In the genomic region with DNA sequence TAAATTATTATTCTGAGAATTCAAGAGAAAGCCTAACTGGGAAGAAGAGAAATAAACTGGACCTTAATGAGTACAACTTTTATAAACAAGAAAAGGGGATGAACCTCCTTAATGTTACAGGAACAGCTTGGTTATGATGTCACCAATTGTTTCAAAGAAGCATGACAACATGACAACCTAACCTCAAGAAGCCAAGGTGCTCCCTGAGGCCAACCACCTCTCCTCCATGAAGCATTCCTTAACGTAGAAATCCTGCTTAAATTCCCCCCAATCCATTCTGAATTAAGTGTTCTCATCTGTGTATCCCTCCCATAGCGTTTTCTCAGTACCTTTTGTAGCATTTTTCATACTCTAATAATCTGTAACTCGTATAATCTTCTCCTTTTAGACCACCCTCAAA, we compare ENCODE assay signal across 8 cellular contexts. TPM values are rescaled to one million over a fixed set of nuclear protein-coding genes. Genes with fewer than 3 reads are reported as not detected.
DNase-seq lines count a peak whose midpoint lies in the region; ATAC-seq and TF ChIP-seq lines count a peak whose summit lies in the region.

No MANE protein-coding gene starts in this region.

- H3K4me1 Mint-ChIP-seq in activated naive CD4-positive, alpha-beta T cell treated with anti-CD3 and anti-CD28 coated beads, Interleukin-2, amount 10 ng/mL, durations not matched to agents 7 days and 5 days = peaks cover 49% of the 10 kb centered on the region
- peaks cover 18 to 44% of the 10 kb centered on the region in 2 donors for H3K4me1 Mint-ChIP-seq in stimulated activated naive B cell treated with anti-CD40 and anti-IgM and Interleukin-4, amounts not matched to agents 10 μg/mL and 1 μg/mL and 100 μg/mL, for 72 hours

- peaks cover 26% of the 10 kb centered on the region for H3K36me3 Mint-ChIP-seq in activated naive CD4-positive, alpha-beta T cell treated with anti-CD3 and anti-CD28 coated beads, Interleukin-2, amount 10 ng/mL, durations not matched to agents 7 days and 5 days
- H3K36me3 Mint-ChIP-seq in stimulated activated naive B cell treated with anti-CD40 and anti-IgM and Interleukin-4, amounts not matched to agents 10 μg/mL and 1 μg/mL and 100 μg/mL, for 72 hours = peaks cover 21 to 23% of the 10 kb centered on the region in 2 donors

- H3K27ac ChIP-seq in gastroesophageal sphincter = no peak overlapping the region

- 54 to 60% methylated on average over 3 of the region's 3 CpGs for WGBS in gastroesophageal sphincter (ENCODE audit: low coverage in 1 of 2), 2 donors

- DNase-seq in activated naive CD4-positive, alpha-beta T cell treated with anti-CD3 and anti-CD28 coated beads, Interleukin-2, amount 10 ng/mL, durations not matched to agents 7 days and 5 days = no peak
- DNase-seq in activated naive CD4-positive, alpha-beta T cell treated with anti-CD3 and anti-CD28 coated beads, Interleukin-2, amount 50 U/mL, for 16 hours = no peak
- DNase-seq in RKO (ENCODE audit: low spot score) (peak; percentile 29), epithelial cell of proximal tubule (ENCODE audit: low read depth) (no peak), NCI-H1694 (lab: John Stamatoyannopoulos, UW) (no peak), NCI-H1048 (lab: John Stamatoyannopoulos, UW) (no peak)
- DNase-seq in stimulated activated naive B cell treated with anti-CD40 and anti-IgM and Interleukin-4, amounts not matched to agents 10 μg/mL and 1 μg/mL and 100 μg/mL, for 72 hours = no peak

- H3K36me3 ChIP-seq in gastroesophageal sphincter = peaks cover 5 to 22% of the 10 kb centered on the region in 2 donors

- no peaks in the 10 kb centered on the region for H3K27me3 Mint-ChIP-seq in activated naive CD4-positive, alpha-beta T cell treated with anti-CD3 and anti-CD28 coated beads, Interleukin-2, amount 10 ng/mL, durations not matched to agents 7 days and 5 days
- H3K27me3 Mint-ChIP-seq in stimulated activated naive B cell treated with anti-CD40 and anti-IgM and Interleukin-4, amounts not matched to agents 10 μg/mL and 1 μg/mL and 100 μg/mL, for 72 hours = no peaks in the 10 kb centered on the region

- TF ChIP-seq CTCF in epithelial cell of proximal tubule (conservative IDR thresholded peaks at IDR 0.05; ENCODE audit: low read depth, low read length) (no peak), gastroesophageal sphincter (IDR thresholded peaks at IDR 0.05) (no peak)

- peak overlapping the region; percentile 15 for H3K27ac Mint-ChIP-seq in activated naive CD4-positive, alpha-beta T cell treated with anti-CD3 and anti-CD28 coated beads, Interleukin-2, amount 10 ng/mL, durations not matched to agents 7 days and 5 days
- H3K27ac Mint-ChIP-seq in stimulated activated naive B cell treated with anti-CD40 and anti-IgM and Interleukin-4, amounts not matched to agents 10 μg/mL and 1 μg/mL and 100 μg/mL, for 72 hours = no peak overlapping the region

- ATAC-seq in stimulated activated naive B cell treated with anti-CD40 and anti-IgM and Interleukin-4, amounts not matched to agents 10 μg/mL and 1 μg/mL and 100 μg/mL, for 72 hours (replicated peaks) = no peak
- ATAC-seq in gastroesophageal sphincter = no peak

- CTCF ChIA-PET in activated naive CD4-positive, alpha-beta T cell treated with anti-CD3 and anti-CD28 coated beads, Interleukin-2, amount 10 ng/mL, durations not matched to agents 7 days and 5 days (lab: Charles Lee) = interaction anchor here (0.8 to 2.2 kb wide), 2 partner anchors 13 to 90 kb away, joined by 3 to 4 read pairs; no protein-coding TSS in a partner anchor

- H3K27me3 ChIP-seq in gastroesophageal sphincter = no peaks in the 10 kb centered on the region

- H3K4me3 Mint-ChIP-seq in activated naive CD4-positive, alpha-beta T cell treated with anti-CD3 and anti-CD28 coated beads, Interleukin-2, amount 10 ng/mL, durations not matched to agents 7 days and 5 days = peak overlapping the region; percentile 95
- H3K4me3 Mint-ChIP-seq in stimulated activated naive B cell treated with anti-CD40 and anti-IgM and Interleukin-4, amounts not matched to agents 10 μg/mL and 1 μg/mL and 100 μg/mL, for 72 hours = peak overlapping the region; percentile 94 to 97

- no peaks in the 10 kb centered on the region for H3K9me3 Mint-ChIP-seq in activated naive CD4-positive, alpha-beta T cell treated with anti-CD3 and anti-CD28 coated beads, Interleukin-2, amount 10 ng/mL, durations not matched to agents 7 days and 5 days
- H3K9me3 Mint-ChIP-seq in stimulated activated naive B cell treated with anti-CD40 and anti-IgM and Interleukin-4, amounts not matched to agents 10 μg/mL and 1 μg/mL and 100 μg/mL, for 72 hours = no peaks in the 10 kb centered on the region

- H3K4me1 ChIP-seq in gastroesophageal sphincter = peaks cover 4 to 43% (median 10%) of the 10 kb centered on the region in 3 donors

- TF ChIP-seq POLR2A in gastroesophageal sphincter (IDR thresholded peaks at IDR 0.05) = no peak

- TF ChIP-seq EP300 in gastroesophageal sphincter (IDR thresholded peaks at IDR 0.05) = no peak

- no peaks in the 10 kb centered on the region for H3K9me3 ChIP-seq in gastroesophageal sphincter

- H3K4me3 ChIP-seq in epithelial cell of proximal tubule (ENCODE audit: low read depth, low read length) (peak overlapping the region; percentile 70), gastroesophageal sphincter (no peak overlapping the region)

RNA-seq across cellular contexts. Expression of gene HBS1L, which starts 1.7 kb away (rescaled TPM):
- total RNA-seq in epithelial cell of proximal tubule (73.1 and 91.7 TPM in 2 replicates), gastroesophageal sphincter (100 to 1,000 TPM in 1 of 4 donors, 10 to 100 TPM in 3; 56.5 to 159 (median 67.6) TPM)
